ENCODE assay signal across 28 cellular contexts in the genomic region with DNA sequence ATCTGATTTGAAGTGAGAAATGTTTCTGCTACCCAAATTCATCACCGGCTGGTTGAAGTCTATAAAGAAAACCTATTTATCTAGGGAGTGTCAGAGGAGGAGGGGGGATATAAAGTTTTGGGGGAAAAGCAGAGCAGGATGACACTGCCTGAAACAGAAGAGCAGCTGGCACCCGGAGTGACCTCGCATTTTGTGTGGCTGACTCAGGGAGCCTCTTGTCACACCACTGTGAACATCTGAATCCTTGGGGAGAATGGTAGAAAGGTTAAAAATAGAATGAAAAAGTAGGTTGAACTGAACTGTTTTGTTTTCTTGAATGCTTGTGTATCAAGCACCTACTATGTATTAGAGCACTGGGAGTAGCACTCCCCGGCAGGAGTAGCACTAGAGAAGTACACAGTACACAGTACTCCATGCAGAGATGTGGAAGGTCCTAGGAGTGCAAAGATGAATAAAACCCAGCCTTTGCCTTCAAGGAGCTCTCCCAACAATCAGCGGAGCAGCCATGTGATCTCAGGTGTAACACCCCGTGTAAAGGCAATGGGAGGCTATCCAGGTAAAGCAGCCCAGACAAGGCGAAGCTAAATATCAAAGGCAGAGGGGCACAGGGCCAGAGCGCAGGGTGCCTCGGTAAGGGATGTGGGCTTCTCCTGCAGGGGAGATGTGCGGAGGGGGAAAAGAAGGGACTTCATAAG. TPM values are rescaled to one million over a fixed set of nuclear protein-coding genes. Genes with fewer than 3 reads are reported as not detected.
"Had no signal": no experiment of that assay in that cellular context is flagged by ENCODE, and none has a peak within 500 bp of the region (broad histone marks: within the 10 kb centered on the region; RNA-seq: fewer than 3 reads in every experiment).

No MANE protein-coding gene starts in this region.

- H3K27me3 ChIP-seq: Peyer's patch had no signal

- H3K9me3 ChIP-seq: Peyer's patch, SJCRH30 had no signal

- H3K36me3 ChIP-seq: Peyer's patch, SJCRH30 had no signal

- ATAC-seq: K562, PC-3, Right ventricle myocardium inferior, SK-N-SH treated with all-trans-retinoic acid at 6 μM for 48 hours had no signal

- DNase-seq: Kasumi-1; MV-4-11; NCI-H1048; NCI-H1105; NCI-H1436 treated with DMSO at 0.1 percent for 48 hours; NCI-H1694; NCI-H187 treated with DMSO at 0.1 percent for 48 hours; NCI-H2029 treated with DMSO at 0.1 percent for 48 hours; NCI-H226; NCI-H446; NCI-H510A; NCI-H524 treated with DMSO at 0.1 percent for 48 hours; NCI-H69; NCI-H774; NK-92 treated with Interleukin-12 subunit alpha and Interleukin-12 subunit beta, amount 100 ng/mL, for 24 hours; PC-3; Peyer's patch; SHP77 treated with DMSO at 0.1 percent for 48 hours; SJCRH30 had no signal

- H3K27ac ChIP-seq: HL-60, KMS-11, Peyer's patch, SJCRH30 had no signal

- H3K4me3 ChIP-seq: K562, Peyer's patch, SJCRH30 had no signal

- H3K4me1 ChIP-seq: Peyer's patch, SJCRH30 had no signal

- H3K9ac ChIP-seq: KMS-11 had no signal

- H3K4me2 ChIP-seq: KMS-11 had no signal

RNA-seq across cellular contexts. Expression of gene CRTAC1, which starts 13.5 kb away (rescaled TPM):
- total RNA-seq: K562, MCF 10A, OCI-LY7, PC-3, RPMI7951, SJCRH30 had no signal
- polyA plus RNA-seq: IgD-negative memory B cell, K562 had no signal
